28 cellular contexts compared by ENCODE assay signal in genomic region chr1:224872832-224873644, GRCh38. TPM values are rescaled to one million over a fixed set of nuclear protein-coding genes. Genes with fewer than 3 reads are reported as not detected.
DNase-seq lines count a peak whose midpoint lies in the region; ATAC-seq, FAIRE-seq and TF ChIP-seq lines count a peak whose summit lies in the region.
"Had no signal": no experiment of that assay in that cellular context is flagged by ENCODE, and none has a peak within 500 bp of the region (broad histone marks: within the 10 kb centered on the region; RNA-seq: fewer than 3 reads in every experiment).

No MANE protein-coding gene starts in this region.

- H4K91ac ChIP-seq in H9 (ENCODE audit: insufficient read length, low read depth, low read length) = no peak overlapping the region

- no peaks in the 10 kb centered on the region for H3K23me2 ChIP-seq in H9 (ENCODE audit: insufficient read length, low read depth, low read length, poor library complexity, severe bottlenecking)

- no peak overlapping the region for H3K27ac ChIP-seq in H9 (ENCODE audit: insufficient read length, low read depth, low read length)
- no peak overlapping the region for H3K27ac ChIP-seq in astrocyte (ENCODE audit: low read depth, low read length)
- no peak overlapping the region for H3K27ac ChIP-seq in osteoblast (ENCODE audit: low read depth, low read length)
- H3K27ac ChIP-seq in esophagus muscularis mucosa (replicated peaks in 1 of 4) = peak overlapping the region in 1 of 4 donors; percentile 27
- H3K27ac ChIP-seq: HL-60, KMS-11, lower lobe of right lung, parathyroid adenoma, skin epidermis, upper lobe of left lung had no signal

- no peak for TF ChIP-seq EP300 in esophagus muscularis mucosa (IDR thresholded peaks at IDR 0.05)

- H3K79me1 ChIP-seq in H9 (ENCODE audit: insufficient read depth, low read depth, low read length, poor library complexity, severe bottlenecking) = no peaks in the 10 kb centered on the region

- WGBS in H9 (ENCODE audit: extremely low coverage, insufficient read length, low lambda C conversion rate) = no CpG with 5 or more reads among the region's 4 CpGs
- WGBS in esophagus muscularis mucosa = 46% methylated on average over 4 of the region's 4 CpGs

- TF ChIP-seq CTCF in H9 (conservative IDR thresholded peaks at IDR 0.05) (no peak), astrocyte (IDR thresholded peaks at IDR 0.05; ENCODE audit: insufficient read depth, low read depth, low read length) (no peak), osteoblast (IDR thresholded peaks at IDR 0.05; ENCODE audit: extremely low read depth, low read depth, low read length) (no peak), esophagus muscularis mucosa (IDR thresholded peaks at IDR 0.05) (no peak)

- H3K4me3 Mint-ChIP-seq in H9 (no peak overlapping the region), astrocyte (ENCODE audit: unreplicated experiment) (no peak overlapping the region)
- H3K4me3 Mint-ChIP-seq: activated CD4-positive, alpha-beta T cell treated with anti-CD3 and anti-CD28 coated beads for 36 hours; activated naive CD4-positive, alpha-beta T cell treated with anti-CD3 and anti-CD28 coated beads, Interleukin-2, amount 50 U/mL, for 24 hours; B cell; CD8-positive, alpha-beta T cell had no signal

- ATAC-seq in HG03354 (IDR thresholded peaks at IDR 0.05; ENCODE audit: poor library complexity, severe bottlenecking, unreplicated experiment) (no peak), HG02763 (IDR thresholded peaks at IDR 0.05; ENCODE audit: unreplicated experiment) (no peak)
- ATAC-seq: activated CD4-positive, alpha-beta T cell treated with anti-CD3 and anti-CD28 coated beads for 36 hours; CD8-positive, alpha-beta T cell had no signal

- no peak overlapping the region for H3K14ac ChIP-seq in H9 (ENCODE audit: insufficient read depth, low read length)

- H3K36me3 ChIP-seq in astrocyte (ENCODE audit: insufficient read depth, low read length) = no peaks in the 10 kb centered on the region
- H3K36me3 ChIP-seq in osteoblast (ENCODE audit: insufficient read depth, low read length) = no peaks in the 10 kb centered on the region
- no peaks in the 10 kb centered on the region for H3K36me3 ChIP-seq in esophagus muscularis mucosa
- H3K36me3 ChIP-seq: lower lobe of right lung, upper lobe of left lung had no signal

- H3K9me3 Mint-ChIP-seq in H9 = no peaks in the 10 kb centered on the region
- H3K9me3 Mint-ChIP-seq in astrocyte (ENCODE audit: unreplicated experiment) = peaks cover 2% of the 10 kb centered on the region
- H3K9me3 Mint-ChIP-seq: activated naive CD4-positive, alpha-beta T cell treated with anti-CD3 and anti-CD28 coated beads, Interleukin-2, amount 50 U/mL, for 24 hours; activated T-helper 2 cell treated with anti-CD3 and anti-CD28 coated beads, Interferon-gamma antibody, Interleukin-2, Interleukin-4, amounts not matched to agents 10 μg/mL and 5 μg/mL and 100 μg/mL, durations not matched to agents 14 hours and 24 hours and 36 hours; CD8-positive, alpha-beta T cell had no signal

- no peaks in the 10 kb centered on the region for H3K79me2 ChIP-seq in H9 (ENCODE audit: insufficient read depth, low read length)
- H3K79me2 ChIP-seq in astrocyte (ENCODE audit: insufficient read depth, low read length) = no peaks in the 10 kb centered on the region
- H3K79me2 ChIP-seq in osteoblast (ENCODE audit: insufficient read depth, low read length) = no peaks in the 10 kb centered on the region
- H3K79me2 ChIP-seq: parathyroid adenoma had no signal

- H2BK5ac ChIP-seq in H9 (ENCODE audit: insufficient read length, low read length) = no peak overlapping the region

- no peak for TF ChIP-seq POLR2A in esophagus muscularis mucosa (IDR thresholded peaks at IDR 0.05; ENCODE audit: low read depth)

- H3K4me1 ChIP-seq in H9 (ENCODE audit: insufficient read depth, low read length) (peaks cover 7% of the 10 kb centered on the region; the same call in 1 of the 2 replicates), astrocyte (ENCODE audit: insufficient read depth, low read length) (no peaks in the 10 kb centered on the region), osteoblast (ENCODE audit: insufficient read depth, low read length) (peaks cover 10% of the 10 kb centered on the region), esophagus muscularis mucosa (peaks cover 0 to 32% (median 29%) of the 10 kb centered on the region in 4 donors)
- H3K4me1 ChIP-seq: parathyroid adenoma had no signal

- H3K4me2 ChIP-seq in H9 (ENCODE audit: insufficient read depth, insufficient read length, low read length) (no peak overlapping the region), astrocyte (ENCODE audit: low read length) (peak overlapping the region; percentile 35), osteoblast (ENCODE audit: insufficient read depth, low read length) (peak overlapping the region; percentile 23)
- H3K4me2 ChIP-seq: KMS-11 had no signal

- no peak overlapping the region for H3K4ac ChIP-seq in H9 (ENCODE audit: low read depth, low read length)

- no peak overlapping the region for H2BK120ac ChIP-seq in H9 (ENCODE audit: low read depth, low read length, poor library complexity, severe bottlenecking)

- no peak overlapping the region for H3K9ac ChIP-seq in H9 (ENCODE audit: extremely low read depth, insufficient read length, low read length)
- H3K9ac ChIP-seq in astrocyte (ENCODE audit: low read length) = no peak overlapping the region
- H3K9ac ChIP-seq: KMS-11, parathyroid adenoma had no signal

- H3K27me3 Mint-ChIP-seq in H9 (ENCODE audit: low read depth) (no peaks in the 10 kb centered on the region; the same call in 1 of the 2 replicates), astrocyte (ENCODE audit: low read depth, unreplicated experiment) (peaks cover 2% of the 10 kb centered on the region)

- H2AFZ ChIP-seq in H9 (ENCODE audit: low read length) (no peak overlapping the region), astrocyte (ENCODE audit: low read depth, low read length) (no peak overlapping the region), osteoblast (ENCODE audit: low read length) (no peak overlapping the region)
- H2AFZ ChIP-seq: parathyroid adenoma had no signal

- H3K23ac ChIP-seq in H9 (ENCODE audit: insufficient read length, low read depth, low read length) = no peak overlapping the region

- H3K27ac Mint-ChIP-seq in H9 (no peak overlapping the region), astrocyte (ENCODE audit: unreplicated experiment) (no peak overlapping the region)
- H3K27ac Mint-ChIP-seq: activated CD4-positive, alpha-beta T cell treated with anti-CD3 and anti-CD28 coated beads for 36 hours; activated naive CD4-positive, alpha-beta T cell treated with anti-CD3 and anti-CD28 coated beads, Interleukin-2, amount 50 U/mL, for 24 hours; activated T-helper 2 cell treated with anti-CD3 and anti-CD28 coated beads, Interferon-gamma antibody, Interleukin-2, Interleukin-4, amounts not matched to agents 10 μg/mL and 5 μg/mL and 100 μg/mL, durations not matched to agents 14 hours and 24 hours and 36 hours; B cell; CD8-positive, alpha-beta T cell; nephron had no signal

- no peaks in the 10 kb centered on the region for H3K9me3 ChIP-seq in H9 (ENCODE audit: control insufficient read depth, low read depth, low read length)
- H3K9me3 ChIP-seq in astrocyte (ENCODE audit: insufficient read depth, low read depth, low read length) = no peaks in the 10 kb centered on the region
- H3K9me3 ChIP-seq in osteoblast (ENCODE audit: low read depth, low read length) = no peaks in the 10 kb centered on the region
- H3K9me3 ChIP-seq in esophagus muscularis mucosa = no peaks in the 10 kb centered on the region
- H3K9me3 ChIP-seq: lower lobe of right lung, upper lobe of left lung had no signal

- H4K8ac ChIP-seq in H9 (replicated peaks; ENCODE audit: insufficient read length, low read depth, low read length) = no peak overlapping the region

- H4K20me1 ChIP-seq in H9 (ENCODE audit: control insufficient read depth, insufficient read depth, insufficient read length) (no peaks in the 10 kb centered on the region), astrocyte (ENCODE audit: insufficient read depth, low read length) (no peaks in the 10 kb centered on the region), osteoblast (ENCODE audit: insufficient read depth, low read length) (no peaks in the 10 kb centered on the region)

- no peak overlapping the region for H2AK5ac ChIP-seq in H9 (ENCODE audit: insufficient read length, low read length)

- FAIRE-seq in astrocyte (lab: Jason Lieb, UNC) = no peak
- FAIRE-seq: islet of Langerhans had no signal

- no peak overlapping the region for H2BK12ac ChIP-seq in H9 (ENCODE audit: insufficient read length, low read depth, low read length)

- no peaks in the 10 kb centered on the region; a peak in 1 of 7 replicates for H3K36me3 Mint-ChIP-seq in H9 (ENCODE audit: insufficient read depth in 1 of 3, low read depth in 3 of 3)
- no peaks in the 10 kb centered on the region for H3K36me3 Mint-ChIP-seq in astrocyte (ENCODE audit: low read depth, unreplicated experiment)
- H3K36me3 Mint-ChIP-seq: activated naive CD4-positive, alpha-beta T cell treated with anti-CD3 and anti-CD28 coated beads, Interleukin-2, amount 50 U/mL, for 24 hours; CD8-positive, alpha-beta T cell had no signal

- no peak overlapping the region for H3K56ac ChIP-seq in H9 (ENCODE audit: insufficient read length, low read depth, low read length)

- peak; percentile 33 for DNase-seq in H9
- no peak for DNase-seq in astrocyte (ENCODE audit: low read depth)
- peak; percentile 17 for DNase-seq in kidney tubule cell (ENCODE audit: low spot score)
- DNase-seq in osteoblast (ENCODE audit: insufficient read length, low spot score, missing footprints) = no peak
- DNase-seq in activated T-cell treated with anti-CD3 and anti-CD28 coated beads, Interleukin-2, amount 50 U/mL, for 48 hours = no peak
- no peak for DNase-seq in esophagus muscularis mucosa (ENCODE audit: extremely low spot score)
- DNase-seq: activated CD4-positive, alpha-beta T cell treated with anti-CD3 and anti-CD28 coated beads for 36 hours; CD8-positive, alpha-beta T cell; GOT3; lower lobe of right lung; NCI-H1417; NCI-H2081 treated with DMSO at 0.1 percent for 48 hours; NCI-H2227 treated with DMSO at 0.1 percent for 48 hours; NCI-H526 treated with DMSO at 0.1 percent for 48 hours; NK-92 treated with Interleukin-12 subunit alpha and Interleukin-12 subunit beta, amount 100 ng/mL, for 24 hours; stimulated activated naive CD4-positive, alpha-beta T cell; upper lobe of left lung had no signal

- no peak overlapping the region for H2BK20ac ChIP-seq in H9 (ENCODE audit: low read depth, low read length, poor library complexity, severe bottlenecking)

- H3K4me3 ChIP-seq in astrocyte (ENCODE audit: insufficient read depth, low read depth, low read length) (no peak overlapping the region), osteoblast (ENCODE audit: insufficient read depth, low read length) (no peak overlapping the region), esophagus muscularis mucosa (no peak overlapping the region)
- H3K4me3 ChIP-seq: lower lobe of right lung, skin epidermis, upper lobe of left lung had no signal

- no peak overlapping the region for H4K5ac ChIP-seq in H9 (ENCODE audit: insufficient read length, low read depth, low read length)

- no peak overlapping the region for H2BK15ac ChIP-seq in H9 (ENCODE audit: low read depth, low read length)

- H3K27me3 ChIP-seq in H9 (ENCODE audit: insufficient read depth, low read length) = no peaks in the 10 kb centered on the region
- H3K27me3 ChIP-seq in astrocyte (ENCODE audit: insufficient read depth, low read length) = peaks cover 5% of the 10 kb centered on the region
- H3K27me3 ChIP-seq in osteoblast (ENCODE audit: insufficient read depth, low read length) = peaks cover 21% of the 10 kb centered on the region
- H3K27me3 ChIP-seq in esophagus muscularis mucosa = no peaks in the 10 kb centered on the region
- H3K27me3 ChIP-seq: upper lobe of left lung had no signal

- intact Hi-C loops in esophagus muscularis mucosa (cut with DNase I) = no loop called here

- H3K4me1 Mint-ChIP-seq in H9 (peaks cover 18 to 20% of the 10 kb centered on the region in 2 experiments), astrocyte (ENCODE audit: low read depth, unreplicated experiment) (peaks cover 5% of the 10 kb centered on the region)
- H3K4me1 Mint-ChIP-seq: activated CD4-positive, alpha-beta T cell treated with anti-CD3 and anti-CD28 coated beads for 36 hours; activated naive CD4-positive, alpha-beta T cell treated with anti-CD3 and anti-CD28 coated beads, Interleukin-2, amount 50 U/mL, for 24 hours; B cell had no signal

- H3K18ac ChIP-seq in H9 (ENCODE audit: insufficient read length, low read depth, low read length) = no peak overlapping the region

- H3T11ph ChIP-seq in H9 (ENCODE audit: low read length) = no peak overlapping the region

RNA-seq across cellular contexts. Expression of gene DNAH14, which starts 56.4 kb away (rescaled TPM):
- total RNA-seq in H9 (2021) = 38.2 and 39.7 TPM in 2 replicates
- 20.2 and 21.2 TPM in 2 replicates for total RNA-seq in astrocyte
- 25.0 and 31.8 TPM in 2 replicates for total RNA-seq in osteoblast
- total RNA-seq in esophagus muscularis mucosa = 10 to 100 TPM in 3 of 4 donors, 1 to 10 TPM in 1; 8.9 to 16.6 (median 15.6) TPM
- total RNA-seq: B cell; CD8-positive, alpha-beta T cell had no signal

Comparison
In these comparisons a context has a peak if more than half of its experiments do, and no peak if none do; other contexts are left out.
1. DNase-seq: peak in H9 (single experiment) and kidney tubule cell (single experiment); none in astrocyte (single experiment), osteoblast (single experiment), activated T-cell treated with anti-CD3 and anti-CD28 coated beads, Interleukin-2, amount 50 U/mL, for 48 hours (0 of 2) and esophagus muscularis mucosa (single experiment).